10 cellular contexts compared by ENCODE assay signal in the genomic region with DNA sequence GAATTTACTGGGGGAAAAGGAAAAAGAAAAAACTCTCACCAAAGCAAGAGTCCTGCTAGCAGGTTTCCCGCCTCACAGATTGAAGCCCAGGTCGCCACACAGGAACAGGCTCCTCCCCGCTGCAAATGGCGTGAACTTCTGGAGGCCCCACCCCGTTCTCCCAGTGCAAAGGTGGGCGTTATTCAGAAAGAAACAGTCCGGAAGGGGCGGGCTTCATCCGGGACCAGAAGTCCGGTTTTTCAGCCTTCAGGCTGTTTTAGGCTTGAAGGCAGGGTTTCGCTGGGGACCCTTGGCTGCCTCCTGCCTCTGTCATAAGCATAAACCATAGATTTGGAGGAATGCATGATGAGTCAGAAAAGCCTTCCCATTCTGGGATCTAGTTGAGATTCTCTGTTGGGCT.
DNase-seq lines count a peak whose midpoint lies in the region; ATAC-seq, FAIRE-seq and TF ChIP-seq lines count a peak whose summit lies in the region.
"Had no signal": no experiment of that assay in that cellular context is flagged by ENCODE, and none has a peak within 500 bp of the region (broad histone marks: within the 10 kb centered on the region; RNA-seq: fewer than 3 reads in every experiment).

No MANE protein-coding gene starts in this region.

- BruUV-seq in A673 (replicated peaks; lab: Mats Ljungman, UMichigan): no TSS peak

- DNase-seq in A673 (ENCODE audit: low spot score): peak; percentile 86
- peak; percentile 17 for DNase-seq in HuH-7 (ENCODE audit: low spot score)
- peak; percentile 63 for DNase-seq in choroid plexus epithelial cell (ENCODE audit: low read depth)
- peak; percentile 78 for DNase-seq in mesendoderm
- DNase-seq in activated T-cell treated with anti-CD3 and anti-CD28 coated beads, Interleukin-2, amount 50 U/mL, for 4 hours: no peak
- no peak for DNase-seq in NCI-H1930 (lab: John Stamatoyannopoulos, UW)
- no peak for DNase-seq in GM12892 (ENCODE audit: insufficient read length)
- DNase-seq: CD8-positive, alpha-beta memory T cell had no signal

- POLR2A ChIA-PET in A673 (lab: Charles Lee; ENCODE audit: low non-redundant PET): no interaction called here

- no peak overlapping the region for H2AK5ac ChIP-seq in mesendoderm (ENCODE audit: low read length)

- H3K4me1 ChIP-seq in A673 (ENCODE audit: insufficient read depth, low read length, poor library complexity, severe bottlenecking): no peaks in the 10 kb centered on the region
- H3K4me1 ChIP-seq in mesendoderm (ENCODE audit: control insufficient read depth, low read depth, low read length): no peaks in the 10 kb centered on the region

- H3K27ac ChIP-seq in A673 (ENCODE audit: low read depth, low read length, poor library complexity, severe bottlenecking): peak overlapping the region; percentile 10
- no peak overlapping the region for H3K27ac ChIP-seq in mesendoderm (ENCODE audit: low read depth, low read length)

- peak overlapping the region; percentile 56 for H3K18ac ChIP-seq in mesendoderm (ENCODE audit: low read length)

- no peak overlapping the region for H4K5ac ChIP-seq in mesendoderm (ENCODE audit: low read length)

- H3K36me3 ChIP-seq in A673 (ENCODE audit: insufficient read depth, low read length, poor library complexity, severe bottlenecking): no peaks in the 10 kb centered on the region
- H3K36me3 ChIP-seq in mesendoderm (ENCODE audit: control insufficient read depth, insufficient read depth, low read length): no peaks in the 10 kb centered on the region

- H3K4me3 Mint-ChIP-seq in activated T-cell treated with anti-CD3 and anti-CD28 coated beads, Interleukin-2, amount 50 U/mL, for 4 hours: no peak overlapping the region

- TF ChIP-seq CTCF in A673 (conservative IDR thresholded peaks at IDR 0.05; ENCODE audit: low read depth, low read length) (no peak), choroid plexus epithelial cell (conservative IDR thresholded peaks at IDR 0.05; ENCODE audit: low read depth, low read length) (no peak)

- no peaks in the 10 kb centered on the region for H3K4me1 Mint-ChIP-seq in activated T-cell treated with anti-CD3 and anti-CD28 coated beads, Interleukin-2, amount 50 U/mL, for 4 hours (ENCODE audit: low read depth)
- H3K4me1 Mint-ChIP-seq: CD8-positive, alpha-beta memory T cell had no signal

- no CpG with 5 or more reads among the region's 11 CpGs for WGBS in mesendoderm (ENCODE audit: extremely low coverage, insufficient coverage, low lambda C conversion rate)

- no peaks in the 10 kb centered on the region for H3K79me1 ChIP-seq in mesendoderm (ENCODE audit: low read length)

- no peaks in the 10 kb centered on the region for H3K79me2 ChIP-seq in mesendoderm (ENCODE audit: control insufficient read depth, insufficient read depth, low read length)

- peak overlapping the region; percentile 46 for H3K56ac ChIP-seq in mesendoderm (ENCODE audit: low read length)

- H3K4me3 ChIP-seq in A673 (ENCODE audit: low read depth, low read length, poor library complexity, severe bottlenecking): peak overlapping the region; percentile 41
- peak overlapping the region; percentile 54 for H3K4me3 ChIP-seq in choroid plexus epithelial cell (ENCODE audit: low read depth, low read length)
- no peak overlapping the region for H3K4me3 ChIP-seq in mesendoderm (ENCODE audit: low read length)

- no peak overlapping the region for H2BK120ac ChIP-seq in mesendoderm (ENCODE audit: low read depth, low read length)

- no peaks in the 10 kb centered on the region for H3K9me3 Mint-ChIP-seq in activated T-cell treated with anti-CD3 and anti-CD28 coated beads, Interleukin-2, amount 50 U/mL, for 4 hours

- H4K8ac ChIP-seq in mesendoderm (ENCODE audit: low read depth, low read length): no peak overlapping the region

- intact Hi-C loops in A673 (cut with micrococcal nuclease; ENCODE audit: unreplicated experiment): no loop called here

- FAIRE-seq in GM12892 (lab: Jason Lieb, UNC): no peak
- FAIRE-seq: RCC 7860 had no signal

- no peaks in the 10 kb centered on the region for H3K27me3 Mint-ChIP-seq in activated T-cell treated with anti-CD3 and anti-CD28 coated beads, Interleukin-2, amount 50 U/mL, for 4 hours (ENCODE audit: low read depth)

- H3K36me3 Mint-ChIP-seq in activated T-cell treated with anti-CD3 and anti-CD28 coated beads, Interleukin-2, amount 50 U/mL, for 4 hours (ENCODE audit: insufficient read depth): no peaks in the 10 kb centered on the region
- H3K36me3 Mint-ChIP-seq: CD8-positive, alpha-beta memory T cell had no signal

- no peaks in the 10 kb centered on the region for H3K9me3 ChIP-seq in A673 (ENCODE audit: low read depth, low read length, poor library complexity, severe bottlenecking)

- no peak overlapping the region for H2BK5ac ChIP-seq in mesendoderm (ENCODE audit: low read length)

- peak overlapping the region; percentile 37 for H3K9ac ChIP-seq in mesendoderm (ENCODE audit: low read length)

- H3K27me3 ChIP-seq in A673 (replicated peaks; ENCODE audit: insufficient read depth, low read depth, low read length, poor library complexity): no peaks in the 10 kb centered on the region
- H3K27me3 ChIP-seq in mesendoderm (ENCODE audit: insufficient read depth, low read length, poor library complexity): no peaks in the 10 kb centered on the region

- H3K23ac ChIP-seq in mesendoderm (ENCODE audit: low read length): no peak overlapping the region

- no peak overlapping the region for H2BK15ac ChIP-seq in mesendoderm (replicated peaks; ENCODE audit: low read depth)

- H3K4ac ChIP-seq in mesendoderm (ENCODE audit: low read depth, low read length): no peak overlapping the region

- CTCF ChIA-PET in A673 (lab: Charles Lee): no interaction called here

- TF ChIP-seq POLR2A in GM12892 (IDR thresholded peaks at IDR 0.05; ENCODE audit: low read depth, low read length): no peak

- no peak for ATAC-seq in activated T-cell treated with anti-CD3 and anti-CD28 coated beads, Interleukin-2, amount 50 U/mL, for 4 hours
- ATAC-seq in HG03039 (IDR thresholded peaks at IDR 0.05; ENCODE audit: unreplicated experiment): no peak

- H3K4me2 ChIP-seq in mesendoderm (ENCODE audit: low read length): no peak overlapping the region

Comparison
In these comparisons a context has a peak if more than half of its experiments do, and no peak if none do; other contexts are left out.
1. DNase-seq: peak in A673 (single experiment), HuH-7 (single experiment), choroid plexus epithelial cell (single experiment) and mesendoderm (single experiment); none in activated T-cell treated with anti-CD3 and anti-CD28 coated beads, Interleukin-2, amount 50 U/mL, for 4 hours (single experiment), NCI-H1930 (0 of 2) and GM12892 (single experiment).